ENCODE assay signal across 10 cellular contexts in genomic region chr19:8017808-8018207, GRCh38. TPM values are rescaled to one million over a fixed set of nuclear protein-coding genes. Genes with fewer than 3 reads are reported as not detected.
DNase-seq lines count a peak whose midpoint lies in the region; ATAC-seq and TF ChIP-seq lines count a peak whose summit lies in the region.
"Had no signal": no experiment of that assay in that cellular context is flagged by ENCODE, and none has a peak within 500 bp of the region (broad histone marks: within the 10 kb centered on the region; RNA-seq: fewer than 3 reads in every experiment).

No MANE protein-coding gene starts in this region.

- H3K9me3 Mint-ChIP-seq in activated CD4-positive, alpha-beta memory T cell treated with anti-CD3 and anti-CD28 coated beads for 36 hours = no peaks in the 10 kb centered on the region
- H3K9me3 Mint-ChIP-seq in naive thymus-derived CD4-positive, alpha-beta T cell = no peaks in the 10 kb centered on the region
- H3K9me3 Mint-ChIP-seq: activated naive CD4-positive, alpha-beta T cell treated with anti-CD3 and anti-CD28 coated beads, Interleukin-2, amount 50 U/mL, for 24 hours had no signal

- H3K4me3 Mint-ChIP-seq in activated CD4-positive, alpha-beta memory T cell treated with anti-CD3 and anti-CD28 coated beads for 36 hours = no peak overlapping the region
- no peak overlapping the region for H3K4me3 Mint-ChIP-seq in naive thymus-derived CD4-positive, alpha-beta T cell
- H3K4me3 Mint-ChIP-seq: activated naive CD4-positive, alpha-beta T cell treated with anti-CD3 and anti-CD28 coated beads, Interleukin-2, amount 50 U/mL, for 24 hours had no signal

- H3K36me3 ChIP-seq in naive thymus-derived CD4-positive, alpha-beta T cell (ENCODE audit: control insufficient read depth in 2 of 3, insufficient read depth in 3 of 3, low read length in 3 of 3) = no peaks in the 10 kb centered on the region

- peak; percentile 83 for TF ChIP-seq CTCF in GM12864 (IDR thresholded peaks at IDR 0.05; ENCODE audit: low read depth, low read length, missing control alignments)

- no peaks in the 10 kb centered on the region for H3K27me3 ChIP-seq in naive thymus-derived CD4-positive, alpha-beta T cell (ENCODE audit: control insufficient read depth in 2 of 2, insufficient read depth in 2 of 2, low read length in 2 of 2)

- no peak overlapping the region for H3K27ac Mint-ChIP-seq in activated CD4-positive, alpha-beta memory T cell treated with anti-CD3 and anti-CD28 coated beads for 36 hours
- peak overlapping the region in 5 of 9 donors; percentile 27 to 62 (median 40) for H3K27ac Mint-ChIP-seq in naive thymus-derived CD4-positive, alpha-beta T cell
- H3K27ac Mint-ChIP-seq: activated naive CD4-positive, alpha-beta T cell treated with anti-CD3 and anti-CD28 coated beads, Interleukin-2, amount 50 U/mL, for 24 hours had no signal

- ATAC-seq in naive thymus-derived CD4-positive, alpha-beta T cell = peak; percentile 97
- ATAC-seq in HG03571 (IDR thresholded peaks at IDR 0.05; ENCODE audit: unreplicated experiment) = no peak

- DNase-seq in GM12864 (ENCODE audit: low read depth) = peak; percentile 38
- DNase-seq in activated CD4-positive, alpha-beta memory T cell treated with anti-CD3 and anti-CD28 coated beads for 36 hours = peak; percentile 40
- DNase-seq in naive thymus-derived CD4-positive, alpha-beta T cell = peak in 6 of 9 donors; percentile 11 to 60 (median 50)
- no peak for DNase-seq in NCI-H2196 treated with DMSO at 0.1 percent for 48 hours (lab: John Stamatoyannopoulos, UW; ENCODE audit: unreplicated experiment)
- DNase-seq in NCI-H2107 (lab: John Stamatoyannopoulos, UW) = no peak
- DNase-seq in NCI-H2081 (lab: John Stamatoyannopoulos, UW) = no peak
- DNase-seq: NCI-H1417 treated with DMSO at 0.1 percent for 48 hours had no signal

- no peaks in the 10 kb centered on the region for H3K9me3 ChIP-seq in naive thymus-derived CD4-positive, alpha-beta T cell (ENCODE audit: control insufficient read depth in 2 of 3, low read length in 3 of 3)

- peaks cover 2% of the 10 kb centered on the region for H3K4me1 Mint-ChIP-seq in activated CD4-positive, alpha-beta memory T cell treated with anti-CD3 and anti-CD28 coated beads for 36 hours (ENCODE audit: low read depth)
- H3K4me1 Mint-ChIP-seq in naive thymus-derived CD4-positive, alpha-beta T cell = peaks cover 0 to 10% (median 9%) of the 10 kb centered on the region in 7 donors

- H3K4me3 ChIP-seq in GM12864 (ENCODE audit: low read depth, low read length) = no peak overlapping the region
- no peak overlapping the region for H3K4me3 ChIP-seq in naive thymus-derived CD4-positive, alpha-beta T cell (ENCODE audit: low read length)

- H3K36me3 Mint-ChIP-seq in activated CD4-positive, alpha-beta memory T cell treated with anti-CD3 and anti-CD28 coated beads for 36 hours = no peaks in the 10 kb centered on the region
- H3K36me3 Mint-ChIP-seq in naive thymus-derived CD4-positive, alpha-beta T cell = peaks cover 0 to 4% (median 0%) of the 10 kb centered on the region in 5 donors
- H3K36me3 Mint-ChIP-seq: activated naive CD4-positive, alpha-beta T cell treated with anti-CD3 and anti-CD28 coated beads, Interleukin-2, amount 50 U/mL, for 24 hours had no signal

- H3K4me1 ChIP-seq in naive thymus-derived CD4-positive, alpha-beta T cell (ENCODE audit: control insufficient read depth in 2 of 2, insufficient read depth in 2 of 2, low read length in 2 of 2) = no peaks in the 10 kb centered on the region

- peak; percentile 48 for TF ChIP-seq RAD21 in Ishikawa (IDR thresholded peaks at IDR 0.05; ENCODE audit: low read depth)

- TF ChIP-seq EP300 in Ishikawa (IDR thresholded peaks at IDR 0.05; ENCODE audit: borderline replicate concordance) = no peak

- POLR2A ChIA-PET in activated CD4-positive, alpha-beta memory T cell treated with anti-CD3 and anti-CD28 coated beads for 36 hours (lab: Charles Lee) = no interaction called here
- POLR2A ChIA-PET in naive thymus-derived CD4-positive, alpha-beta T cell (lab: Charles Lee) = no interaction called here

- H3K27ac ChIP-seq in naive thymus-derived CD4-positive, alpha-beta T cell (ENCODE audit: low read depth, low read length) = no peak overlapping the region

- CTCF ChIA-PET in activated CD4-positive, alpha-beta memory T cell treated with anti-CD3 and anti-CD28 coated beads for 36 hours (lab: Charles Lee) = interaction anchor here (1.3 kb wide), 1 partner anchor 15 kb away, joined by 3 read pairs; no protein-coding TSS in a partner anchor
- CTCF ChIA-PET in naive thymus-derived CD4-positive, alpha-beta T cell (lab: Charles Lee) = no interaction called here

- intact Hi-C loops in activated CD4-positive, alpha-beta memory T cell treated with anti-CD3 and anti-CD28 coated beads for 36 hours (cut with micrococcal nuclease) = no loop called here
- intact Hi-C loops in naive thymus-derived CD4-positive, alpha-beta T cell (cut with micrococcal nuclease) = loop anchor here (1.0 to 5.0 kb wide), 2 partner anchors 234 to 235 kb away; no protein-coding TSS in a partner anchor

- H3K27me3 Mint-ChIP-seq in activated CD4-positive, alpha-beta memory T cell treated with anti-CD3 and anti-CD28 coated beads for 36 hours = no peaks in the 10 kb centered on the region
- H3K27me3 Mint-ChIP-seq in naive thymus-derived CD4-positive, alpha-beta T cell = no peaks in the 10 kb centered on the region
- H3K27me3 Mint-ChIP-seq: activated naive CD4-positive, alpha-beta T cell treated with anti-CD3 and anti-CD28 coated beads, Interleukin-2, amount 50 U/mL, for 24 hours had no signal

TF ChIP-seq in Ishikawa, 13 proteins besides CTCF, POLR2A, EP300 and RAD21:
- no peak for TF ChIP-seq CEBPB (IDR thresholded peaks at IDR 0.05)
- TF ChIP-seq TAF1 (IDR thresholded peaks at IDR 0.05; ENCODE audit: low read depth) = no peak
- no peak for TF ChIP-seq YY1 (IDR thresholded peaks at IDR 0.05; ENCODE audit: low read depth)
- TF ChIP-seq MAX (IDR thresholded peaks at IDR 0.05) = no peak
- no peak for TF ChIP-seq NFIC (IDR thresholded peaks at IDR 0.05)
- TF ChIP-seq FOXM1 (IDR thresholded peaks at IDR 0.05; ENCODE audit: borderline replicate concordance, low read depth) = no peak
- TF ChIP-seq, protein P1, sequence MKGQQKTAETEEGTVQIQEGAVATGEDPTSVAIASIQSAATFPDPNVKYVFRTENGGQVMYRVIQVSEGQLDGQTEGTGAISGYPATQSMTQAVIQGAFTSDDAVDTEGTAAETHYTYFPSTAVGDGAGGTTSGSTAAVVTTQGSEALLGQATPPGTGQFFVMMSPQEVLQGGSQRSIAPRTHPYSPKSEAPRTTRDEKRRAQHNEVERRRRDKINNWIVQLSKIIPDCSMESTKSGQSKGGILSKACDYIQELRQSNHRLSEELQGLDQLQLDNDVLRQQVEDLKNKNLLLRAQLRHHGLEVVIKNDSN (IDR thresholded peaks at IDR 0.05) = no peak
- TF ChIP-seq REST (IDR thresholded peaks at IDR 0.05; ENCODE audit: low read depth) = no peak
- TF ChIP-seq CREB1 (IDR thresholded peaks at IDR 0.05; ENCODE audit: low read depth) = no peak
- TF ChIP-seq TEAD4 (IDR thresholded peaks at IDR 0.05) = no peak
- no peak for TF ChIP-seq EGR1 (IDR thresholded peaks at IDR 0.05)
- TF ChIP-seq ZBTB7A (IDR thresholded peaks at IDR 0.05; ENCODE audit: low read depth) = no peak
- no peak for TF ChIP-seq TCF12 (IDR thresholded peaks at IDR 0.05; ENCODE audit: low read depth)

RNA-seq across cellular contexts. Expression of gene ELAVL1, which starts 12.4 kb away (rescaled TPM):
- total RNA-seq in activated CD4-positive, alpha-beta memory T cell treated with anti-CD3 and anti-CD28 coated beads for 36 hours = 100 to 1,000 TPM; 143 to 145 TPM
- 100 to 1,000 TPM in 1 of 5 experiments, 10 to 100 TPM in 4; 32.4 to 117 (median 49.6) TPM for total RNA-seq in naive thymus-derived CD4-positive, alpha-beta T cell
- polyA plus RNA-seq in naive thymus-derived CD4-positive, alpha-beta T cell = 10 to 100 TPM; 42.1 to 61.4 TPM

RNA-seq across cellular contexts. Expression of gene CCL25, which starts 34.8 kb away (rescaled TPM):
- not detected for total RNA-seq in activated CD4-positive, alpha-beta memory T cell treated with anti-CD3 and anti-CD28 coated beads for 36 hours
- 1 to 10 TPM in 1 of 5 experiments, not detected in 4; 2.3 TPM for total RNA-seq in naive thymus-derived CD4-positive, alpha-beta T cell
- polyA plus RNA-seq in naive thymus-derived CD4-positive, alpha-beta T cell = not detected

Comparison
In these comparisons a context has a peak if more than half of its experiments do, and no peak if none do; other contexts are left out.
1. DNase-seq: peak in GM12864 (single experiment), activated CD4-positive, alpha-beta memory T cell treated with anti-CD3 and anti-CD28 coated beads for 36 hours (single experiment) and naive thymus-derived CD4-positive, alpha-beta T cell (6 of 9); none in NCI-H2196 treated with DMSO at 0.1 percent for 48 hours (single experiment), NCI-H2107 (single experiment) and NCI-H2081 (0 of 2).